In the genomic region with DNA sequence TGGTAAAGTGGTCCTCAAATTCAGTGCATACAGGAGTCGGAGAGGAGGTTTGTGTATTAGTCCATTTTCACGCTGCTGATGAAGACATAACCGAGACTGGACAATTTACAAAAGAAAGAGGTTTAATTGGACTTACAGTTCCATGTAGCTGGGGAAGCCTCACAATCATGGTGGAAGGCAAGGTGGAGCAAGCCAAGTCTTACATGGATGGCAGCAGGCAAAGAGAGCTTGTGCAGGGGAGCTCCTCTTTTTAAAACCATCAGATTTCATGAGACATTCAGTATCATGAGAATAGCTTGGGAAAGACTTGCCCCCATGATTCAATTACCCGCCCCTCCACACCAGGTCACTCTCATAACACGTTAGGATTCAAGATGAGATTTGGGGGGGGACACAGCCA, we compare ENCODE assay signal across 17 cellular contexts. TPM values are rescaled to one million over a fixed set of nuclear protein-coding genes. Genes with fewer than 3 reads are reported as not detected.
DNase-seq lines count a peak whose midpoint lies in the region; ATAC-seq, FAIRE-seq and TF ChIP-seq lines count a peak whose summit lies in the region.
"Not testable (repeated sequence)": the region's sequence is repeated elsewhere in the genome, so short reads cannot be mapped to it uniquely, and the experiment has no call there.
"Had no signal": no experiment of that assay in that cellular context is flagged by ENCODE, and none has a peak within 500 bp of the region (broad histone marks: within the 10 kb centered on the region; RNA-seq: fewer than 3 reads in every experiment).

No MANE protein-coding gene starts in this region.

- intact Hi-C loops in K562 (cut with micrococcal nuclease); HepG2 (cut with micrococcal nuclease; ENCODE audit: unreplicated experiment): not testable (repeated sequence)

- not testable (repeated sequence) for H3K4me3 Mint-ChIP-seq in activated naive CD8-positive, alpha-beta T cell; central memory CD8-positive, alpha-beta T cell

- DNase-seq in K562 (ENCODE audit: extremely low read depth in 1 of 4, low spot score in 3 of 4); central memory CD8-positive, alpha-beta T cell (ENCODE audit: low spot score in 2 of 2); HepG2 (ENCODE audit: low spot score): not testable (repeated sequence)

- CTCF ChIA-PET in K562 (lab: Yijun Ruan, JAX; ENCODE audit: low intra/inter-chr PET ratio); HepG2 (lab: Yijun Ruan, JAX; ENCODE audit: low intra/inter-chr PET ratio, low total read pairs): not testable (repeated sequence)

- TF ChIP-seq POLR2A in K562 (conservative IDR thresholded peaks at IDR 0.05); HepG2 (IDR thresholded peaks at IDR 0.05; ENCODE audit: insufficient read depth in 1 of 2, low read depth in 2 of 2, low read length in 2 of 2): not testable (repeated sequence)

- not testable (repeated sequence) for H3K9me3 Mint-ChIP-seq in activated naive CD8-positive, alpha-beta T cell (ENCODE audit: low read depth)
- H3K9me3 Mint-ChIP-seq in central memory CD8-positive, alpha-beta T cell = peaks cover 15% of the 10 kb centered on the region

- H3K36me3 ChIP-seq in K562 (ENCODE audit: control insufficient read depth, insufficient read depth, low read length); HepG2 (replicated peaks in 1 of 2; ENCODE audit: control insufficient read depth in 1 of 2, insufficient read depth in 2 of 2, low read length in 2 of 2): not testable (repeated sequence)

- H3K27ac Mint-ChIP-seq in activated naive CD8-positive, alpha-beta T cell = peak overlapping the region; percentile 19
- peak overlapping the region; percentile 27 for H3K27ac Mint-ChIP-seq in central memory CD8-positive, alpha-beta T cell (ENCODE audit: low read depth)

- not testable (repeated sequence) for BruUV-seq in K562 (replicated peaks; lab: Mats Ljungman, UMichigan); HepG2 (replicated peaks; lab: Mats Ljungman, UMichigan)

- not testable (repeated sequence) for TF ChIP-seq CTCF in K562 (IDR thresholded peaks at IDR 0.05 in 2 of 3, conservative IDR thresholded peaks at IDR 0.05 in 1 of 3; ENCODE audit: insufficient read depth in 2 of 3, low read depth in 1 of 3, low read length in 3 of 3); HepG2 (CRISPR knock-in tag; IDR thresholded peaks at IDR 0.05)

- H3K36me3 Mint-ChIP-seq in activated naive CD8-positive, alpha-beta T cell = peaks cover 15% of the 10 kb centered on the region
- H3K36me3 Mint-ChIP-seq in central memory CD8-positive, alpha-beta T cell (ENCODE audit: insufficient read depth) = not testable (repeated sequence)

- H3K9me3 ChIP-seq in K562 (replicated peaks; ENCODE audit: control insufficient read depth, insufficient read depth, low read depth, low read length) = not testable (repeated sequence)
- H3K9me3 ChIP-seq in HepG2 (ENCODE audit: low read length) = peaks cover 29% of the 10 kb centered on the region

- H3K9ac ChIP-seq in K562 (ENCODE audit: insufficient read depth in 1 of 2, low read depth in 2 of 2, low read length in 2 of 2); HepG2 (ENCODE audit: insufficient read depth, low read depth, low read length): not testable (repeated sequence)

- not testable (repeated sequence) for H2AFZ ChIP-seq in K562 (ENCODE audit: low read depth, low read length); HepG2 (ENCODE audit: low read length)

- not testable (repeated sequence) for TF ChIP-seq RAD21 in K562 (CRISPR knock-in tag; conservative IDR thresholded peaks at IDR 0.05 in 1 of 2, IDR thresholded peaks at IDR 0.05 in 1 of 2); HepG2 (CRISPR knock-in tag; IDR thresholded peaks at IDR 0.05)

- not testable (repeated sequence) for H3K4me1 ChIP-seq in K562 (replicated peaks in 1 of 2; ENCODE audit: control insufficient read depth in 2 of 2, insufficient read depth in 2 of 2, low read length in 2 of 2)
- peaks cover 35% of the 10 kb centered on the region for H3K4me1 ChIP-seq in HepG2 (ENCODE audit: insufficient read depth, low read length)

- not testable (repeated sequence) for H3K9me1 ChIP-seq in K562 (ENCODE audit: control insufficient read depth, insufficient read depth, low read length)

- not testable (repeated sequence) for H3K4me3 ChIP-seq in K562; HepG2 (replicated peaks in 1 of 3; ENCODE audit: insufficient read depth in 1 of 3, low read depth in 2 of 3, low read length in 3 of 3)

- not testable (repeated sequence) for H3K27me3 ChIP-seq in K562 (ENCODE audit: control insufficient read depth in 2 of 2, insufficient read depth in 2 of 2, low read length in 2 of 2)
- peaks cover 0 to 29% of the 10 kb centered on the region in 2 experiments; a peak in 4 of 5 replicates for H3K27me3 ChIP-seq in HepG2 (ENCODE audit: control insufficient read depth in 1 of 2, insufficient read depth in 2 of 2, low read length in 2 of 2)

- H3K4me1 Mint-ChIP-seq in activated naive CD8-positive, alpha-beta T cell (ENCODE audit: low read depth); central memory CD8-positive, alpha-beta T cell: not testable (repeated sequence)

- H4K20me1 ChIP-seq in K562 (replicated peaks; ENCODE audit: control insufficient read depth, insufficient read depth, low read length); HepG2 (ENCODE audit: insufficient read depth, low read length): not testable (repeated sequence)

- H3K79me2 ChIP-seq in K562 (ENCODE audit: control insufficient read depth, insufficient read depth, low read length); HepG2 (ENCODE audit: insufficient read depth, low read length): not testable (repeated sequence)

- H3K4me2 ChIP-seq in K562 (ENCODE audit: insufficient read depth, low read length); HepG2 (ENCODE audit: low read depth, low read length): not testable (repeated sequence)

- H3K27ac ChIP-seq in K562 (ENCODE audit: extremely low read depth, low read depth, low read length); HepG2 (ENCODE audit: extremely low read length, insufficient read depth, low read length): not testable (repeated sequence)

- not testable (repeated sequence) for H3K27me3 Mint-ChIP-seq in activated naive CD8-positive, alpha-beta T cell; central memory CD8-positive, alpha-beta T cell

- FAIRE-seq in K562 (lab: Jason Lieb, UNC); HepG2 (lab: Jason Lieb, UNC): not testable (repeated sequence)

- POLR2A ChIA-PET in K562 (lab: Yijun Ruan, JAX) = interaction anchor here (0.7 kb wide), 1 partner anchor 1744 kb away, joined by 3 read pairs; no protein-coding TSS in a partner anchor
- POLR2A ChIA-PET in HepG2 (lab: Yijun Ruan, JAX) = not testable (repeated sequence)

- TF ChIP-seq EP300 in K562 (IDR thresholded peaks at IDR 0.05; ENCODE audit: low read length); HepG2 (IDR thresholded peaks at IDR 0.05; ENCODE audit: low read depth in 2 of 2, low read length in 2 of 2); HepG2 (CRISPR knock-in tag; IDR thresholded peaks at IDR 0.05; ENCODE audit: borderline replicate concordance): not testable (repeated sequence)

- in situ Hi-C loops in K562 (cut with MboI); HepG2 (cut with HindIII; ENCODE audit: extremely low pct_ligation_motif_present, low pct_unique_long_range_greater_than_20kb): not testable (repeated sequence)

- not testable (repeated sequence) for ATAC-seq in K562; central memory CD8-positive, alpha-beta T cell (replicated peaks; ENCODE audit: extremely low read depth, poor library complexity, severe bottlenecking); HepG2

- WGBS in K562 (ENCODE audit: insufficient coverage, low coverage, missing lambda C conversion rate) = 0% methylated on average over 5 of the region's 5 CpGs
- 29% methylated on average over 5 of the region's 5 CpGs for WGBS in HepG2 (ENCODE audit: low lambda C conversion rate)

RNA-seq across cellular contexts. Expression of a gene that starts 50.4 kb away (rescaled TPM):
- total RNA-seq in K562 (2011; cell fraction: chromatin; rRNA removed; ENCODE audit: low replicate concordance) = not detected in 2 replicates
- total RNA-seq in K562 (2011; cell fraction: nucleolus; rRNA removed) = not detected in 2 replicates
- not detected in 2 replicates for total RNA-seq in K562 (2011; cell fraction: nucleoplasm; rRNA removed)
- 0.04 and 0.09 TPM in 2 replicates for total RNA-seq in K562 (2014; rRNA removed)
- total RNA-seq in K562 (2014; rRNA removed; fragmentation: Illumina TruSeq; extraction: Trizol) = not detected in 2 replicates
- 0.11 TPM in 2 replicates for total RNA-seq in K562 (2015; rRNA removed; fragmentation: Illumina TruSeq; extraction: Trizol)
- total RNA-seq in K562 (2021) = 0.09 and 0.13 TPM in 2 replicates
- 0.01 and 0.03 TPM in 2 replicates for polyA plus RNA-seq in K562 (2011; rRNA removed)
- 0.01 TPM in 1 of 2 replicates, not detected in the other for polyA plus RNA-seq in K562 (2011; cell fraction: cytosol; rRNA removed)
- 0.03 TPM in 1 of 2 replicates, not detected in the other for polyA plus RNA-seq in K562 (2011; cell fraction: nucleus; rRNA removed)
- polyA plus RNA-seq in K562 (2012) = 0.03 and 0.06 TPM in 2 replicates
- polyA plus RNA-seq in K562 (2014; fragmentation: Illumina TruSeq; extraction: Trizol) = 0.03 TPM in 1 of 2 replicates, not detected in the other
- polyA plus RNA-seq in K562 (2014; fragmentation: Nextera tagmentation; extraction: Ambion mirVana) = under 1 TPM in 1 of 2 experiments, not detected in 1; 0.01 TPM
- polyA plus RNA-seq in K562 (2014; rRNA removed) = 0.07 TPM in 1 of 2 replicates, not detected in the other
- polyA minus RNA-seq in K562 (2011; rRNA and poly(A)+ RNA removed) = 0.06 TPM in 1 of 2 replicates, not detected in the other
- polyA minus RNA-seq in K562 (2011; cell fraction: cytosol; rRNA and poly(A)+ RNA removed) = not detected in 2 replicates
- 0.13 TPM in 1 of 2 replicates, not detected in the other for polyA minus RNA-seq in K562 (2011; cell fraction: nucleus; rRNA and poly(A)+ RNA removed)
- 0.53 and 0.83 TPM in 2 replicates for total RNA-seq in HepG2 (2016; rRNA removed; fragmentation: Illumina TruSeq; extraction: Trizol)
- under 0.01 and 0.09 TPM in 2 replicates for total RNA-seq in HepG2 (2016; cell fraction: cytosol; rRNA removed; fragmentation: Illumina TruSeq; extraction: Trizol; ENCODE audit: low read depth)
- total RNA-seq in HepG2 (2016; cell fraction: insoluble cytoplasmic fraction; rRNA removed; fragmentation: Illumina TruSeq; extraction: Trizol) = 0.61 and 0.86 TPM in 2 replicates
- 0.25 and 0.31 TPM in 2 replicates for total RNA-seq in HepG2 (2016; cell fraction: membrane; rRNA removed; fragmentation: Illumina TruSeq; extraction: Trizol)
- 0.19 and 0.44 TPM in 2 replicates for total RNA-seq in HepG2 (2016; cell fraction: nucleus; rRNA removed; fragmentation: Illumina TruSeq; extraction: Trizol)
- polyA plus RNA-seq in HepG2 (2011; rRNA removed) = 0.09 and 0.16 TPM in 2 replicates
- 0.09 and 0.10 TPM in 2 replicates for polyA plus RNA-seq in HepG2 (2011; cell fraction: cytosol; rRNA removed)
- polyA plus RNA-seq in HepG2 (2011; cell fraction: nucleus; rRNA removed) = 0.11 and 0.19 TPM in 2 replicates
- polyA plus RNA-seq in HepG2 (2012) = 0.05 and 0.08 TPM in 2 replicates
- polyA plus RNA-seq in HepG2 (2016; cell fraction: cytosol; fragmentation: Illumina TruSeq; extraction: Trizol; ENCODE audit: low read depth) = 0.06 and 0.08 TPM in 2 replicates
- 0.59 and 0.73 TPM in 2 replicates for polyA plus RNA-seq in HepG2 (2016; cell fraction: insoluble cytoplasmic fraction; fragmentation: Illumina TruSeq; extraction: Trizol; ENCODE audit: low read depth)
- polyA plus RNA-seq in HepG2 (2016; cell fraction: membrane; fragmentation: Illumina TruSeq; extraction: Trizol; ENCODE audit: low read depth) = 0.10 and 0.11 TPM in 2 replicates
- polyA plus RNA-seq in HepG2 (2016; cell fraction: nucleus; fragmentation: Illumina TruSeq; extraction: Trizol; ENCODE audit: insufficient read depth, low read depth) = 0.48 and 0.55 TPM in 2 replicates
- 0.06 TPM in 1 of 2 replicates, not detected in the other for polyA minus RNA-seq in HepG2 (2011; rRNA and poly(A)+ RNA removed; ENCODE audit: low replicate concordance)
- 0.10 TPM in 1 of 2 replicates, not detected in the other for polyA minus RNA-seq in HepG2 (2011; cell fraction: cytosol; rRNA and poly(A)+ RNA removed)
- 0.12 and 0.13 TPM in 2 replicates for polyA minus RNA-seq in HepG2 (2011; cell fraction: nucleus; rRNA and poly(A)+ RNA removed)

RNA-seq across cellular contexts. Expression of a gene that starts 51.3 kb away (rescaled TPM):
- not detected in 2 replicates for total RNA-seq in K562 (2011; cell fraction: chromatin; rRNA removed; ENCODE audit: low replicate concordance)
- not detected in 2 replicates for total RNA-seq in K562 (2011; cell fraction: nucleolus; rRNA removed)
- not detected in 2 replicates for total RNA-seq in K562 (2011; cell fraction: nucleoplasm; rRNA removed)
- not detected in 2 replicates for total RNA-seq in K562 (2014; rRNA removed)
- total RNA-seq in K562 (2014; rRNA removed; fragmentation: Illumina TruSeq; extraction: Trizol) = not detected in 2 replicates
- total RNA-seq in K562 (2015; rRNA removed; fragmentation: Illumina TruSeq; extraction: Trizol) = not detected in 2 replicates
- total RNA-seq in K562 (2021) = not detected in 2 replicates
- not detected in 2 replicates for polyA plus RNA-seq in K562 (2011; rRNA removed)
- polyA plus RNA-seq in K562 (2011; cell fraction: cytosol; rRNA removed) = not detected in 2 replicates
- polyA plus RNA-seq in K562 (2011; cell fraction: nucleus; rRNA removed) = not detected in 2 replicates
- not detected in 2 replicates for polyA plus RNA-seq in K562 (2012)
- polyA plus RNA-seq in K562 (2014; fragmentation: Illumina TruSeq; extraction: Trizol) = not detected in 2 replicates
- polyA plus RNA-seq in K562 (2014; fragmentation: Nextera tagmentation; extraction: Ambion mirVana) = not detected
- not detected in 2 replicates for polyA plus RNA-seq in K562 (2014; rRNA removed)
- polyA minus RNA-seq in K562 (2011; rRNA and poly(A)+ RNA removed) = not detected in 2 replicates
- not detected in 2 replicates for polyA minus RNA-seq in K562 (2011; cell fraction: cytosol; rRNA and poly(A)+ RNA removed)
- polyA minus RNA-seq in K562 (2011; cell fraction: nucleus; rRNA and poly(A)+ RNA removed) = not detected in 2 replicates
- not detected in 2 replicates for total RNA-seq in HepG2 (2016; rRNA removed; fragmentation: Illumina TruSeq; extraction: Trizol)
- not detected in 2 replicates for total RNA-seq in HepG2 (2016; cell fraction: cytosol; rRNA removed; fragmentation: Illumina TruSeq; extraction: Trizol; ENCODE audit: low read depth)
- not detected in 2 replicates for total RNA-seq in HepG2 (2016; cell fraction: insoluble cytoplasmic fraction; rRNA removed; fragmentation: Illumina TruSeq; extraction: Trizol)
- total RNA-seq in HepG2 (2016; cell fraction: membrane; rRNA removed; fragmentation: Illumina TruSeq; extraction: Trizol) = not detected in 2 replicates
- total RNA-seq in HepG2 (2016; cell fraction: nucleus; rRNA removed; fragmentation: Illumina TruSeq; extraction: Trizol) = not detected in 2 replicates
- not detected in 2 replicates for polyA plus RNA-seq in HepG2 (2011; rRNA removed)
- polyA plus RNA-seq in HepG2 (2011; cell fraction: cytosol; rRNA removed) = not detected in 2 replicates
- not detected in 2 replicates for polyA plus RNA-seq in HepG2 (2011; cell fraction: nucleus; rRNA removed)
- polyA plus RNA-seq in HepG2 (2012) = not detected in 2 replicates
- not detected in 2 replicates for polyA plus RNA-seq in HepG2 (2016; cell fraction: cytosol; fragmentation: Illumina TruSeq; extraction: Trizol; ENCODE audit: low read depth)
- not detected in 2 replicates for polyA plus RNA-seq in HepG2 (2016; cell fraction: insoluble cytoplasmic fraction; fragmentation: Illumina TruSeq; extraction: Trizol; ENCODE audit: low read depth)
- polyA plus RNA-seq in HepG2 (2016; cell fraction: membrane; fragmentation: Illumina TruSeq; extraction: Trizol; ENCODE audit: low read depth) = not detected in 2 replicates
- polyA plus RNA-seq in HepG2 (2016; cell fraction: nucleus; fragmentation: Illumina TruSeq; extraction: Trizol; ENCODE audit: insufficient read depth, low read depth) = not detected in 2 replicates
- polyA minus RNA-seq in HepG2 (2011; rRNA and poly(A)+ RNA removed; ENCODE audit: low replicate concordance) = not detected in 2 replicates
- not detected in 2 replicates for polyA minus RNA-seq in HepG2 (2011; cell fraction: cytosol; rRNA and poly(A)+ RNA removed)
- polyA minus RNA-seq in HepG2 (2011; cell fraction: nucleus; rRNA and poly(A)+ RNA removed) = not detected in 2 replicates
- total RNA-seq: B cell; Caco-2; Calu3; CD4-positive, alpha-beta memory T cell; CD4-positive, alpha-beta T cell; CD4-positive, CD25-positive, alpha-beta regulatory T cell; CD8-positive, alpha-beta memory T cell; CD8-positive, alpha-beta T cell; Daoy had no signal
- polyA plus RNA-seq: A549, AG04450, BJ, CD14-positive monocyte had no signal
